Comparison of ENCODE assay signal across 8 cellular contexts in the genomic region with DNA sequence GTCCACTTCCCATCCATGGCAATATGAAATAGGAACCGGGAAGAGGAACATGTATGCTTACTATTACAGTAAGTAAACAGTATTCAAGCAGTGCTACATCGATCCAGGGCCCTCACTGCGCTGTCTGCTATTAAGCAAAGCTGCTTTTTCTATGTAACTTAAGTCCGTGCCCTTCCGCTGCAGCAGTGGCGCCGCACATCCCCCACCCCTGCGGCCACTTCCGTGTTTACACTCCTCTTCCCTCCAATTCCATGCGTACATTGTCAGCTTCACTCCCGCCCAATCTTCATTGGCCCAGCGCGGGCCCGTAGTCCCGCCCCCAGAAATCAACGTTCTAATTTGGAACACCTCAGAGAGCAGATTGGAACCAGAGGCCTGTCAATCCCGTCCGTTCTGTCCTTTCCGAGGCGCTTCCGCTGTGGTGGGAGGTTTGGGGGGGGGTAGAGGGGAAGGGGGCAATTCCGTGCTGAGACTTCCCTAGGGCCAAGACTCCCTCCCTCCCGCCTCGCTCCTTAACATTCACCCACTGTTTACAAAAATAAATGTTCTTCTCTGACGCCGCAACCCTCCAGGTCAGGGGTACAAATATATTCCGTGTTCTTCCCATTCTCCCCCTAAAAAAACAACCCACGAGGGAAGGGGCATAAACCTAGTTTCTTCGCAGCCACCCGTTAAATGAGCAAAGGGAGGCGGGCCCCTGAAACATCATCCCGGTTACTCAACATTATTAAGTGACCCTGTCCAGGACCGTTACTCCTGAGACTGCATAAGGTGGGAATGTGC.
A peak's percentile ranks its signal among the peaks of the same experiment; 100 is the strongest.
DNase-seq lines count a peak whose midpoint lies in the region; ATAC-seq and TF ChIP-seq lines count a peak whose summit lies in the region.

No MANE protein-coding gene starts in this region.

- TF ChIP-seq CTCF in C4-2B (conservative IDR thresholded peaks at IDR 0.05) = no peak

- ATAC-seq in GM19372 (IDR thresholded peaks at IDR 0.05; ENCODE audit: low read depth, unreplicated experiment) = peak; percentile 74
- ATAC-seq in HG03521 (IDR thresholded peaks at IDR 0.05; ENCODE audit: unreplicated experiment) = peak; percentile 85
- ATAC-seq in left colon = peak; percentile 83

- DNase-seq in NCI-H69 (lab: John Stamatoyannopoulos, UW) = peak; percentile 98
- DNase-seq in activated CD4-positive, alpha-beta T cell treated with anti-CD3 and anti-CD28 coated beads, Interleukin-2, amount 50 U/mL, for 1 hour = peak; percentile 88
- DNase-seq in cortex of kidney (lab: John Stamatoyannopoulos, UW) = peak; percentile 34
- DNase-seq in left colon = peak; percentile 96 to 98
- peak; percentile 73 to 75 for DNase-seq in stimulated activated CD4-positive, alpha-beta T cell treated with anti-CD3 and anti-CD28 coated beads, Interleukin-1b, Interleukin-23, amount 100 ng/mL, for 4 hours (ENCODE audit: low read depth in 2 of 2)

- intact Hi-C loops in left colon (cut with DNase I, micrococcal nuclease) = loop anchor here (10.0 kb wide), 2 partner anchors 92 to 212 kb away; a partner anchor contains a TSS

- peak overlapping the region; percentile 96 for H3K27ac ChIP-seq in C4-2B

Comparison
In these comparisons a context has a peak if more than half of its experiments do, and no peak if none do; other contexts are left out.
1. Peak in every context shown above with its lines: DNase-seq, ATAC-seq and H3K27ac ChIP-seq.
2. DNase-seq: peak in every context shown above with its lines; median percentile 98 in NCI-H69; 97 in left colon; 88 in activated CD4-positive, alpha-beta T cell treated with anti-CD3 and anti-CD28 coated beads, Interleukin-2, amount 50 U/mL, for 1 hour; 74 in stimulated activated CD4-positive, alpha-beta T cell treated with anti-CD3 and anti-CD28 coated beads, Interleukin-1b, Interleukin-23, amount 100 ng/mL, for 4 hours; 34 in cortex of kidney.